Comparison of ENCODE assay signal across 8 cellular contexts in genomic region chr4:88803600-88804096, GRCh38.
DNase-seq lines count a peak whose midpoint lies in the region; ATAC-seq, FAIRE-seq and TF ChIP-seq lines count a peak whose summit lies in the region.

No MANE protein-coding gene starts in this region.

- H3K9me3 Mint-ChIP-seq in endothelial cell (ENCODE audit: unreplicated experiment), result no peaks in the 10 kb centered on the region

- no peaks in the 10 kb centered on the region for H3K36me3 Mint-ChIP-seq in endothelial cell (ENCODE audit: low read depth, unreplicated experiment)

- no peak overlapping the region for H3K27ac Mint-ChIP-seq in endothelial cell (ENCODE audit: unreplicated experiment)

- TF ChIP-seq CTCF in GM13977 (IDR thresholded peaks at IDR 0.05; ENCODE audit: extremely low read depth, insufficient read depth, missing control alignments) (no peak), retinal pigment epithelial cell (conservative IDR thresholded peaks at IDR 0.05; ENCODE audit: low read depth, low read length) (no peak), endothelial cell (IDR thresholded peaks at IDR 0.05; ENCODE audit: unreplicated experiment) (no peak)

- in situ Hi-C loops in GM13977 (cut with MboI; ENCODE audit: low pct_unique_long_range_greater_than_20kb, low sequenced_read_pairs, unreplicated experiment) (loop anchor here (25.0 kb wide), 1 partner anchor 266 kb away; no protein-coding TSS in a partner anchor), G401 (cut with HindIII; ENCODE audit: low sequenced_read_pairs) (no loop called here)

- H3K4me3 Mint-ChIP-seq in endothelial cell (ENCODE audit: unreplicated experiment), result no peak overlapping the region

- FAIRE-seq in colon (lab: Jason Lieb, UNC), result peak; percentile 93

- H3K4me3 ChIP-seq in retinal pigment epithelial cell (ENCODE audit: low read length), result no peak overlapping the region

- H3K27me3 Mint-ChIP-seq in endothelial cell (ENCODE audit: unreplicated experiment), result no peaks in the 10 kb centered on the region

- peak; percentile 77 for ATAC-seq in GM21786 (IDR thresholded peaks at IDR 0.05; ENCODE audit: unreplicated experiment)

- peaks cover 3% of the 10 kb centered on the region for H3K4me1 Mint-ChIP-seq in endothelial cell (ENCODE audit: unreplicated experiment)

- DNase-seq in GM13977 (ENCODE audit: low spot score) (peak; percentile 4), LoVo (ENCODE audit: low spot score) (peak; percentile 74), retinal pigment epithelial cell (ENCODE audit: low read depth) (peak; percentile 78), KG1 (lab: John Stamatoyannopoulos, UW) (no peak), G401 (ENCODE audit: low spot score) (no peak), endothelial cell (ENCODE audit: low spot score) (no peak)

Comparison
In these comparisons a context has a peak if more than half of its experiments do, and no peak if none do; other contexts are left out.
1. DNase-seq: peak in GM13977 (single experiment), LoVo (single experiment) and retinal pigment epithelial cell (single experiment); none in KG1 (single experiment), G401 (single experiment) and endothelial cell (single experiment).